In the genomic region with DNA sequence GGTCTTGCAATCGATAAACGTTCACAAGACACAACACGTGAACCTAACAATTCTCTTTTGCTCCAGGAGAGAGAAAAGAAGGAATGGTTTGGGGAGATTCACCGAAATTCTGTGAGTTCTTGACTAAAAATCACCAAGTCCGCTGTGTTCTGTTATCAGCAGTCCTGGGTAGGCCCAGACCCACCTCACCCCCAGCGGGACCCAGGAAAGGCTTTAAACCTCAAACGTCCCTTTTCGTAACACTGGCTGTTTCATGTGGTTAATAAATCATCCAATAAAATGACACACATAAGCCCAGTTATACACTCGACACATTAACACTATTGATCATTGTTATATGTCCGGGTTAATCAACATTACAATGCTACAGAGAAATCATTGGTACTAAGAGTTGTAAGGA, we compare ENCODE assay signal across 1 cellular context.
TF ChIP-seq lines count a peak whose summit lies in the region.

No MANE protein-coding gene starts in this region.

TF ChIP-seq in neural cell, 6 proteins besides CTCF, POLR2A, EP300 and RAD21 (continued from another document):
- TF ChIP-seq, protein P1, sequence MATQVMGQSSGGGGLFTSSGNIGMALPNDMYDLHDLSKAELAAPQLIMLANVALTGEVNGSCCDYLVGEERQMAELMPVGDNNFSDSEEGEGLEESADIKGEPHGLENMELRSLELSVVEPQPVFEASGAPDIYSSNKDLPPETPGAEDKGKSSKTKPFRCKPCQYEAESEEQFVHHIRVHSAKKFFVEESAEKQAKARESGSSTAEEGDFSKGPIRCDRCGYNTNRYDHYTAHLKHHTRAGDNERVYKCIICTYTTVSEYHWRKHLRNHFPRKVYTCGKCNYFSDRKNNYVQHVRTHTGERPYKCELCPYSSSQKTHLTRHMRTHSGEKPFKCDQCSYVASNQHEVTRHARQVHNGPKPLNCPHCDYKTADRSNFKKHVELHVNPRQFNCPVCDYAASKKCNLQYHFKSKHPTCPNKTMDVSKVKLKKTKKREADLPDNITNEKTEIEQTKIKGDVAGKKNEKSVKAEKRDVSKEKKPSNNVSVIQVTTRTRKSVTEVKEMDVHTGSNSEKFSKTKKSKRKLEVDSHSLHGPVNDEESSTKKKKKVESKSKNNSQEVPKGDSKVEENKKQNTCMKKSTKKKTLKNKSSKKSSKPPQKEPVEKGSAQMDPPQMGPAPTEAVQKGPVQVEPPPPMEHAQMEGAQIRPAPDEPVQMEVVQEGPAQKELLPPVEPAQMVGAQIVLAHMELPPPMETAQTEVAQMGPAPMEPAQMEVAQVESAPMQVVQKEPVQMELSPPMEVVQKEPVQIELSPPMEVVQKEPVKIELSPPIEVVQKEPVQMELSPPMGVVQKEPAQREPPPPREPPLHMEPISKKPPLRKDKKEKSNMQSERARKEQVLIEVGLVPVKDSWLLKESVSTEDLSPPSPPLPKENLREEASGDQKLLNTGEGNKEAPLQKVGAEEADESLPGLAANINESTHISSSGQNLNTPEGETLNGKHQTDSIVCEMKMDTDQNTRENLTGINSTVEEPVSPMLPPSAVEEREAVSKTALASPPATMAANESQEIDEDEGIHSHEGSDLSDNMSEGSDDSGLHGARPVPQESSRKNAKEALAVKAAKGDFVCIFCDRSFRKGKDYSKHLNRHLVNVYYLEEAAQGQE (IDR thresholded peaks at IDR 0.05; ENCODE audit: borderline replicate concordance) = no peak
- TF ChIP-seq EZH2 (IDR thresholded peaks at IDR 0.05; ENCODE audit: borderline replicate concordance, insufficient read depth, low read length, poor library complexity, severe bottlenecking) (no peak), TAF1 (IDR thresholded peaks at IDR 0.05; ENCODE audit: low read depth) (no peak)
